In genomic region chr2:42907835-42908234, GRCh38 we compare ENCODE assay signal across 17 cellular contexts.
DNase-seq lines count a peak whose midpoint lies in the region; ATAC-seq and TF ChIP-seq lines count a peak whose summit lies in the region.
"Had no signal": no experiment of that assay in that cellular context is flagged by ENCODE, and none has a peak within 500 bp of the region (broad histone marks: within the 10 kb centered on the region; RNA-seq: fewer than 3 reads in every experiment).

No MANE protein-coding gene starts in this region.

- TF ChIP-seq POLR2A in prostate gland (IDR thresholded peaks at IDR 0.05) (no peak), upper lobe of left lung (IDR thresholded peaks at IDR 0.05) (no peak)

- TF ChIP-seq EP300 in upper lobe of left lung (IDR thresholded peaks at IDR 0.05): no peak

- no peaks in the 10 kb centered on the region for H4K20me1 ChIP-seq in hepatocyte (ENCODE audit: insufficient read depth, poor library complexity, severe bottlenecking)

- H3K4me1 ChIP-seq in hepatocyte (ENCODE audit: insufficient read depth): peaks cover 27% of the 10 kb centered on the region
- peaks cover 7% of the 10 kb centered on the region for H3K4me1 ChIP-seq in prostate gland (replicated peaks)
- H3K4me1 ChIP-seq in upper lobe of left lung: peaks cover 45 to 70% (median 54%) of the 10 kb centered on the region in 4 donors

- intact Hi-C loops in prostate gland (cut with DNase I): no loop called here

- 88% methylated on average over 1 of the region's 1 CpG for WGBS in hepatocyte (ENCODE audit: low lambda C conversion rate, missing lambda C conversion rate)
- 93% methylated on average over 1 of the region's 1 CpG for WGBS in prostate gland
- whole genome bisulfite sequencing in upper lobe of left lung, 2 donors: 93 to 100% methylated on average over 1 of the region's 1 CpG

- no peaks in the 10 kb centered on the region for H3K9me2 ChIP-seq in hepatocyte (replicated peaks; ENCODE audit: insufficient read depth)

- H3K9me3 ChIP-seq in hepatocyte (ENCODE audit: low read depth) (no peaks in the 10 kb centered on the region), prostate gland (no peaks in the 10 kb centered on the region), upper lobe of left lung (no peaks in the 10 kb centered on the region)
- H3K9me3 ChIP-seq: SJSA1 had no signal

- H3K27ac ChIP-seq in hepatocyte (peak overlapping the region; percentile 90), prostate gland (peak overlapping the region; percentile 66 to 72), upper lobe of left lung (peak overlapping the region; percentile 71 to 78 (median 72))
- H3K27ac ChIP-seq: 22Rv1 had no signal

- H3K36me3 ChIP-seq in hepatocyte (replicated peaks; ENCODE audit: insufficient read depth, low read depth) (no peaks in the 10 kb centered on the region), prostate gland (no peaks in the 10 kb centered on the region), upper lobe of left lung (no peaks in the 10 kb centered on the region)
- H3K36me3 ChIP-seq: SJSA1 had no signal

- no peaks in the 10 kb centered on the region for H3K79me2 ChIP-seq in hepatocyte

- H3K27me3 ChIP-seq in hepatocyte: no peaks in the 10 kb centered on the region
- peaks cover 2% of the 10 kb centered on the region for H3K27me3 ChIP-seq in prostate gland (replicated peaks; ENCODE audit: insufficient read depth)
- H3K27me3 ChIP-seq in upper lobe of left lung: peaks cover 0 to 6% (median 0%) of the 10 kb centered on the region in 4 donors
- H3K27me3 ChIP-seq: SJSA1 had no signal

- peak; percentile 25 for DNase-seq in DMS 273 (lab: John Stamatoyannopoulos, UW; ENCODE audit: unreplicated experiment)
- DNase-seq in DMS 273 treated with DMSO at 0.1 percent for 48 hours (lab: John Stamatoyannopoulos, UW): no peak
- no peak for DNase-seq in hepatocyte (ENCODE audit: low spot score)
- no peak for DNase-seq in prostate gland (ENCODE audit: low spot score)
- DNase-seq in upper lobe of left lung: no peak
- no peak for DNase-seq in MV-4-11 (lab: John Stamatoyannopoulos, UW)
- DNase-seq in T-helper 1 cell: no peak
- DNase-seq: activated CD4-positive, alpha-beta T cell treated with anti-CD3 and anti-CD28 coated beads for 1 hour; C1 segment of cervical spinal cord; erythroblast; glutamatergic neuron; NCI-H2081 treated with DMSO at 0.1 percent for 48 hours; NCI-H526 treated with DMSO at 0.1 percent for 48 hours had no signal

- H3K4me3 ChIP-seq in hepatocyte (no peak overlapping the region), prostate gland (no peak overlapping the region), upper lobe of left lung (no peak overlapping the region)
- H3K4me3 ChIP-seq: SJSA1 had no signal

- ATAC-seq in upper lobe of left lung (ENCODE audit: low FRiP score in 2 of 2) (no peak), GM18870 (IDR thresholded peaks at IDR 0.05; ENCODE audit: unreplicated experiment) (no peak)
- ATAC-seq: HCT116 had no signal

- no peak overlapping the region for H2AFZ ChIP-seq in hepatocyte

- no peak overlapping the region for H3K4me2 ChIP-seq in hepatocyte

- TF ChIP-seq CTCF in hepatocyte (IDR thresholded peaks at IDR 0.05; ENCODE audit: poor library complexity): no peak
- TF ChIP-seq CTCF in prostate gland (IDR thresholded peaks at IDR 0.05): no peak
- TF ChIP-seq CTCF in upper lobe of left lung (IDR thresholded peaks at IDR 0.05): no peak
